ENCODE assay signal across 8 cellular contexts in the genomic region with DNA sequence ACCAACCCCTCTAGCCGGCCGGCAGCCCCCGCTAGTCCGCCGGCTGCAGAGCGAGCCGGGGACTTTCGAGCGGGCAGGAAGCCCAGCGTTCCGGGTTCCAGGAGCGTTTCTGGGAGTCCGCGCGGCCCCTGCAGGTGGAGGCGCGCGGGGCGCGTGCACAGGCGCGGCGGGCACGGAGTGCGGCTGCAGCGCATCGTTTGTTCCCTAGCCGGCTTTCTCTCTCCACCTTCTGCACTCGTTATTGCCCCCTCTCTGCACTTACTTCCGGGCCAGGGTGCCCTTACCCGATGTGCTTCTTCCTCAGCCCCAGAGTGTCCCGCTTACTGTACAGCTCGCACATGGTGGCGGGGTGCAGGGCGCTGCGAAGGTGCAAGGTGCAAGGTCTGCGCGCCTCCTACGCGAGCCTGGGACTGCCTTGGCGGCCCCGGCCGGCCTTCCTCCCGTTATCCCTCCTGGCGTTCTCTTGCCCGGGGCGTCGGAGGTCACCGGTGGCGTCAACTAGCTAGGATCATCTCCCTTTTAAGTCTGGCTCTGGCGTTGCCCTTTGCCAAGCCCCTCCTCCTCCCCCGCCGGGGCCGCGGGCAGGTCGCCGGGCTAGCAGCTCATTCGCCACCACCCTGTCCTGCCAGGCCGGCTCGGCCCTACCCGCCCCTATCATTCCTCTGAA. TPM values are rescaled to one million over a fixed set of nuclear protein-coding genes. Genes with fewer than 3 reads are reported as not detected.
DNase-seq lines count a peak whose midpoint lies in the region; ATAC-seq and TF ChIP-seq lines count a peak whose summit lies in the region.

A gene (minus strand): TSS at position 495 of the 667 bp plus-strand sequence. CDS start 155 bp downstream, at position 340.

- H3K36me3 Mint-ChIP-seq in activated B cell treated with CpG ODN at 0.5 μM for 24 hours (ENCODE audit: low read depth), result no peaks in the 10 kb centered on the region

- peak within 1 kb of the TSS; percentile 49 for H3K4me3 Mint-ChIP-seq in activated B cell treated with CpG ODN at 0.5 μM for 24 hours

- peak within 1 kb of the TSS; percentile 37; the same call in 1 of the 2 replicates for H3K27ac ChIP-seq in 22Rv1
- no peak within 1 kb of the TSS for H3K27ac ChIP-seq in ectodermal cell (ENCODE audit: insufficient read depth, low read depth, low read length, poor library complexity, severe bottlenecking)

- H3K4me1 Mint-ChIP-seq in activated B cell treated with CpG ODN at 0.5 μM for 24 hours, result peaks cover 16% of the 10 kb centered on the region

- peak; percentile 51 for ATAC-seq in GM21423 (IDR thresholded peaks at IDR 0.05; ENCODE audit: unreplicated experiment)
- no peak for ATAC-seq in activated B cell treated with CpG ODN at 0.5 μM for 24 hours (ENCODE audit: low read depth)
- no peak for ATAC-seq in GM19463 (IDR thresholded peaks at IDR 0.05; ENCODE audit: unreplicated experiment)

- CTCF ChIA-PET in activated B cell treated with CpG ODN at 0.5 μM for 24 hours (lab: Charles Lee), result no interaction called here

- H3K27ac Mint-ChIP-seq in activated B cell treated with CpG ODN at 0.5 μM for 24 hours, result no peak within 1 kb of the TSS

- H3K4me1 ChIP-seq in ectodermal cell (ENCODE audit: control insufficient read depth, insufficient read depth, low read length), result no peaks in the 10 kb centered on the region

- H3K4me3 ChIP-seq in ectodermal cell (ENCODE audit: insufficient read depth, low read depth, low read length), result peak within 1 kb of the TSS; percentile 67

- POLR2A ChIA-PET in activated B cell treated with CpG ODN at 0.5 μM for 24 hours (lab: Charles Lee), result no interaction called here

- no peaks in the 10 kb centered on the region for H3K9me3 ChIP-seq in ectodermal cell (ENCODE audit: control insufficient read depth, low read length)

- peaks cover 33% of the 10 kb centered on the region for H3K27me3 ChIP-seq in ectodermal cell (ENCODE audit: control insufficient read depth, insufficient read depth, low read length, poor library complexity, severe bottlenecking)

- no peaks in the 10 kb centered on the region for H3K36me3 ChIP-seq in ectodermal cell (ENCODE audit: control insufficient read depth, insufficient read depth, low read length)

- DNase-seq in activated B cell treated with CpG ODN at 0.5 μM for 24 hours (peak; percentile 14), lung microvascular endothelial cell (ENCODE audit: low read depth in 2 of 2) (peak; percentile 2 to 5), AML-193 (lab: John Stamatoyannopoulos, UW) (no peak)
- peak; percentile 2 for DNase-seq in stimulated activated naive CD4-positive, alpha-beta T cell treated with Interleukin-2 at 50 U/mL for 16 hours (lab: John Stamatoyannopoulos, UW)

- intact Hi-C loops in activated B cell treated with CpG ODN at 0.5 μM for 24 hours (cut with micrococcal nuclease), result no loop called here

- no peaks in the 10 kb centered on the region for H3K9me3 Mint-ChIP-seq in activated B cell treated with CpG ODN at 0.5 μM for 24 hours

- peaks cover 31% of the 10 kb centered on the region for H3K27me3 Mint-ChIP-seq in activated B cell treated with CpG ODN at 0.5 μM for 24 hours

- peak; percentile 13; the same call in 1 of the 2 replicates for TF ChIP-seq CTCF in 22Rv1 (IDR thresholded peaks at IDR 0.05)
- no peak for TF ChIP-seq CTCF in activated B cell treated with CpG ODN at 0.5 μM for 24 hours (IDR thresholded peaks at IDR 0.05)

- WGBS in ectodermal cell, 2 experiments, result 1% methylated on average over 61 of the region's 61 CpGs

RNA-seq across cellular contexts. Expression of the gene that starts here (rescaled TPM):
- total RNA-seq in activated B cell treated with CpG ODN at 0.5 μM for 24 hours, result not detected in 2 replicates
- 0.57 TPM for polyA plus RNA-seq in ectodermal cell (2013, experiment 1 of 4)
- polyA plus RNA-seq in ectodermal cell (2013, experiment 2 of 4), result 0.50 TPM
- polyA plus RNA-seq in ectodermal cell (2013, experiment 3 of 4), result 1.1 TPM
- polyA plus RNA-seq in ectodermal cell (2013, experiment 4 of 4), result 0.36 TPM
- not detected in 2 replicates for total RNA-seq in lung microvascular endothelial cell

Comparison
In these comparisons a context has a peak if more than half of its experiments do, and no peak if none do; other contexts are left out.
1. Peak in DNase-seq in activated B cell treated with CpG ODN at 0.5 μM for 24 hours; RNA of the gene not detected or under 1 TPM.
2. Peak in DNase-seq in lung microvascular endothelial cell; RNA of the gene not detected or under 1 TPM.